22 cellular contexts compared by ENCODE assay signal in genomic region chr14:74704656-74705055, GRCh38. TPM values are rescaled to one million over a fixed set of nuclear protein-coding genes. Genes with fewer than 3 reads are reported as not detected.
DNase-seq lines count a peak whose midpoint lies in the region; TF ChIP-seq lines count a peak whose summit lies in the region.
"Had no signal": no experiment of that assay in that cellular context is flagged by ENCODE, and none has a peak within 500 bp of the region (broad histone marks: within the 10 kb centered on the region; RNA-seq: fewer than 3 reads in every experiment).

No MANE protein-coding gene starts in this region.

- no peak overlapping the region for H3K9ac ChIP-seq in SK-N-MC (ENCODE audit: insufficient read length)
- H3K9ac ChIP-seq: GM23248 had no signal

- no peak for DNase-seq in SK-N-MC (ENCODE audit: low read depth, low spot score)
- peak; percentile 39 for DNase-seq in choroid plexus epithelial cell (ENCODE audit: low read depth)
- DNase-seq in progenitor cell of endocrine pancreas (ENCODE audit: low spot score, unreplicated experiment) = no peak
- no peak for DNase-seq in uterus
- no peak for DNase-seq in NCI-H2081 treated with DMSO at 0.1 percent for 48 hours (lab: John Stamatoyannopoulos, UW)
- DNase-seq in activated CD4-positive, alpha-beta T cell treated with anti-CD3 and anti-CD28 coated beads for 48 hours = no peak
- DNase-seq in NCI-H446 (lab: John Stamatoyannopoulos, UW) = no peak
- DNase-seq: AML-193; C1 segment of cervical spinal cord; CD8-positive, alpha-beta T cell; GM23248; H9; KBM-7; MM.1S; NCI-H1048; NCI-H1436; NCI-H187 treated with DMSO at 0.1 percent for 48 hours; NCI-H2227 treated with DMSO at 0.1 percent for 48 hours; NCI-H510A treated with DMSO at 0.1 percent for 48 hours; NCI-H748 treated with DMSO at 0.1 percent for 48 hours; Peyer's patch; SJCRH30 had no signal

- H3K4me1 ChIP-seq in uterus = no peaks in the 10 kb centered on the region
- H3K4me1 ChIP-seq: Peyer's patch, SJCRH30 had no signal

- peaks cover 11% of the 10 kb centered on the region for H3K9me3 Mint-ChIP-seq in progenitor cell of endocrine pancreas (ENCODE audit: low read depth)

- H3K27me3 ChIP-seq in uterus = no peaks in the 10 kb centered on the region
- H3K27me3 ChIP-seq: Peyer's patch, SJCRH30 had no signal

- H3K4me3 ChIP-seq in SK-N-MC (no peak overlapping the region), choroid plexus epithelial cell (ENCODE audit: low read depth, low read length) (no peak overlapping the region), uterus (no peak overlapping the region)
- H3K4me3 ChIP-seq: GM23248, Peyer's patch, SJCRH30 had no signal

- intact Hi-C loops in uterus (cut with DNase I; ENCODE audit: low total_unique reads) = no loop called here

- H3K4me3 Mint-ChIP-seq in progenitor cell of endocrine pancreas (ENCODE audit: low read depth) = no peak overlapping the region
- H3K4me3 Mint-ChIP-seq: CD8-positive, alpha-beta T cell; H9 had no signal

- H3K4me1 Mint-ChIP-seq in progenitor cell of endocrine pancreas (ENCODE audit: low read depth) = no peaks in the 10 kb centered on the region
- H3K4me1 Mint-ChIP-seq: H9 had no signal

- H3K36me3 ChIP-seq in SK-N-MC (ENCODE audit: insufficient read depth, low read length) (no peaks in the 10 kb centered on the region; the same call in 1 of the 2 replicates), uterus (no peaks in the 10 kb centered on the region)
- H3K36me3 ChIP-seq: SJCRH30 had no signal

- TF ChIP-seq CTCF in choroid plexus epithelial cell (conservative IDR thresholded peaks at IDR 0.05; ENCODE audit: low read depth, low read length) (no peak), progenitor cell of endocrine pancreas (IDR thresholded peaks at IDR 0.05; ENCODE audit: unreplicated experiment) (no peak), uterus (IDR thresholded peaks at IDR 0.05) (no peak)

- H3K9me3 ChIP-seq in SK-N-MC (ENCODE audit: low read depth, low read length) (no peaks in the 10 kb centered on the region), uterus (no peaks in the 10 kb centered on the region)

- peak overlapping the region; percentile 45 for H3K27ac Mint-ChIP-seq in progenitor cell of endocrine pancreas
- H3K27ac Mint-ChIP-seq: CD8-positive, alpha-beta T cell; H9 had no signal

- no peaks in the 10 kb centered on the region for H3K27me3 Mint-ChIP-seq in progenitor cell of endocrine pancreas

- peaks cover 23% of the 10 kb centered on the region for H3K36me3 Mint-ChIP-seq in progenitor cell of endocrine pancreas (ENCODE audit: insufficient read depth)

- H3K27ac ChIP-seq in SK-N-MC = 0 out of 2 replicates have a peak overlapping the region, but pooled peaks have one; percentile 15
- H3K27ac ChIP-seq in uterus = peak overlapping the region; percentile 40 to 67
- H3K27ac ChIP-seq: GM23248, Peyer's patch, SJCRH30 had no signal

- TF ChIP-seq POLR2A in uterus (IDR thresholded peaks at IDR 0.05) = no peak

RNA-seq across cellular contexts. Expression of gene AREL1, which starts 8.2 kb away (rescaled TPM):
- 44.0 and 55.1 TPM in 2 replicates for total RNA-seq in progenitor cell of endocrine pancreas
- 10 to 100 TPM in 3 of 4 donors, 1 to 10 TPM in 1; 2.1 to 33.8 (median 22.3) TPM for total RNA-seq in uterus

RNA-seq across cellular contexts. Expression of gene FCF1, which starts 8.3 kb away (rescaled TPM):
- total RNA-seq in progenitor cell of endocrine pancreas (48.8 and 51.3 TPM in 2 replicates), uterus (100 to 1,000 TPM in 1 of 4 donors, 10 to 100 TPM in 2, 1 to 10 TPM in 1; 6.4 to 116 (median 46.6) TPM)

RNA-seq across cellular contexts. Expression of gene YLPM1, which starts 58.5 kb away (rescaled TPM):
- total RNA-seq in progenitor cell of endocrine pancreas (119 and 128 TPM in 2 replicates), uterus (100 to 1,000 TPM in 2 of 4 donors, 10 to 100 TPM in 1, 1 to 10 TPM in 1; 8.8 to 118 (median 91.9) TPM)
